1 cellular context compared by ENCODE assay signal in genomic region chr16:80265624-80266306, GRCh38.
A peak's percentile ranks its signal among the peaks of the same experiment; 100 is the strongest.
TF ChIP-seq lines count a peak whose summit lies in the region.

No MANE protein-coding gene starts in this region.

TF ChIP-seq in HepG2, 621 proteins besides CTCF, POLR2A, EP300 and RAD21 (continued from another document and continues in another):
- TF ChIP-seq, protein P1, sequence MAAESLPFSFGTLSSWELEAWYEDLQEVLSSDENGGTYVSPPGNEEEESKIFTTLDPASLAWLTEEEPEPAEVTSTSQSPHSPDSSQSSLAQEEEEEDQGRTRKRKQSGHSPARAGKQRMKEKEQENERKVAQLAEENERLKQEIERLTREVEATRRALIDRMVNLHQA (CRISPR knock-in tag; IDR thresholded peaks at IDR 0.05), result peak; percentile 84; the same call in 1 of the 2 replicates
- peak; percentile 86; the same call in 1 of the 2 replicates for TF ChIP-seq ZNF614 (CRISPR knock-in tag; IDR thresholded peaks at IDR 0.05; ENCODE audit: borderline replicate concordance)
- TF ChIP-seq DMTF1 (CRISPR knock-in tag; IDR thresholded peaks at IDR 0.05), result no peak
- TF ChIP-seq ZZZ3 (CRISPR knock-in tag; IDR thresholded peaks at IDR 0.05; ENCODE audit: borderline replicate concordance), result no peak
- TF ChIP-seq KLF11 (CRISPR knock-in tag; IDR thresholded peaks at IDR 0.05), result 0 out of 2 replicates have a peak, but pooled peaks have one; percentile 46
- peak; percentile 64 for TF ChIP-seq ELF1 (CRISPR knock-in tag; IDR thresholded peaks at IDR 0.05)
- no peak; the same call in 1 of the 2 replicates for TF ChIP-seq STAG1 (CRISPR knock-in tag; IDR thresholded peaks at IDR 0.05)
- TF ChIP-seq CEBPG (CRISPR knock-in tag; IDR thresholded peaks at IDR 0.05), result peak; percentile 85
- no peak for TF ChIP-seq ZNF333 (CRISPR knock-in tag; IDR thresholded peaks at IDR 0.05; ENCODE audit: borderline replicate concordance)
- peak; percentile 70; the same call in 1 of the 2 replicates for TF ChIP-seq ZNF564 (CRISPR knock-in tag; IDR thresholded peaks at IDR 0.05)
- TF ChIP-seq, protein P2, sequence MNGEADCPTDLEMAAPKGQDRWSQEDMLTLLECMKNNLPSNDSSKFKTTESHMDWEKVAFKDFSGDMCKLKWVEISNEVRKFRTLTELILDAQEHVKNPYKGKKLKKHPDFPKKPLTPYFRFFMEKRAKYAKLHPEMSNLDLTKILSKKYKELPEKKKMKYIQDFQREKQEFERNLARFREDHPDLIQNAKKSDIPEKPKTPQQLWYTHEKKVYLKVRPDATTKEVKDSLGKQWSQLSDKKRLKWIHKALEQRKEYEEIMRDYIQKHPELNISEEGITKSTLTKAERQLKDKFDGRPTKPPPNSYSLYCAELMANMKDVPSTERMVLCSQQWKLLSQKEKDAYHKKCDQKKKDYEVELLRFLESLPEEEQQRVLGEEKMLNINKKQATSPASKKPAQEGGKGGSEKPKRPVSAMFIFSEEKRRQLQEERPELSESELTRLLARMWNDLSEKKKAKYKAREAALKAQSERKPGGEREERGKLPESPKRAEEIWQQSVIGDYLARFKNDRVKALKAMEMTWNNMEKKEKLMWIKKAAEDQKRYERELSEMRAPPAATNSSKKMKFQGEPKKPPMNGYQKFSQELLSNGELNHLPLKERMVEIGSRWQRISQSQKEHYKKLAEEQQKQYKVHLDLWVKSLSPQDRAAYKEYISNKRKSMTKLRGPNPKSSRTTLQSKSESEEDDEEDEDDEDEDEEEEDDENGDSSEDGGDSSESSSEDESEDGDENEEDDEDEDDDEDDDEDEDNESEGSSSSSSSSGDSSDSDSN (CRISPR knock-in tag; IDR thresholded peaks at IDR 0.05), result no peak
- TF ChIP-seq RFXAP (CRISPR knock-in tag; IDR thresholded peaks at IDR 0.05; ENCODE audit: borderline replicate concordance), result peak; percentile 71; the same call in 1 of the 2 replicates
- TF ChIP-seq CREB1 (IDR thresholded peaks at IDR 0.05), result peak; percentile 63
- peak; percentile 88 for TF ChIP-seq CREB1 (CRISPR knock-in tag; IDR thresholded peaks at IDR 0.05)
- peak; percentile 87; the same call in 1 of the 2 replicates for TF ChIP-seq FUBP1 (CRISPR knock-in tag; IDR thresholded peaks at IDR 0.05; ENCODE audit: borderline replicate concordance)
- no peak for TF ChIP-seq ZNF772 (CRISPR knock-in tag; IDR thresholded peaks at IDR 0.05)
- TF ChIP-seq RBM39 (IDR thresholded peaks at IDR 0.05; ENCODE audit: low read depth, low read length, poor library complexity, severe bottlenecking), result no peak
- TF ChIP-seq ZNF737 (CRISPR knock-in tag; IDR thresholded peaks at IDR 0.05; ENCODE audit: borderline replicate concordance), result no peak
- TF ChIP-seq U2AF1 (optimal IDR thresholded peaks at IDR 0.05; ENCODE audit: low read depth, low read length), result no peak
- TF ChIP-seq FOXJ3 (CRISPR knock-in tag; IDR thresholded peaks at IDR 0.05; ENCODE audit: borderline replicate concordance), result peak; percentile 97
- TF ChIP-seq, protein P3, sequence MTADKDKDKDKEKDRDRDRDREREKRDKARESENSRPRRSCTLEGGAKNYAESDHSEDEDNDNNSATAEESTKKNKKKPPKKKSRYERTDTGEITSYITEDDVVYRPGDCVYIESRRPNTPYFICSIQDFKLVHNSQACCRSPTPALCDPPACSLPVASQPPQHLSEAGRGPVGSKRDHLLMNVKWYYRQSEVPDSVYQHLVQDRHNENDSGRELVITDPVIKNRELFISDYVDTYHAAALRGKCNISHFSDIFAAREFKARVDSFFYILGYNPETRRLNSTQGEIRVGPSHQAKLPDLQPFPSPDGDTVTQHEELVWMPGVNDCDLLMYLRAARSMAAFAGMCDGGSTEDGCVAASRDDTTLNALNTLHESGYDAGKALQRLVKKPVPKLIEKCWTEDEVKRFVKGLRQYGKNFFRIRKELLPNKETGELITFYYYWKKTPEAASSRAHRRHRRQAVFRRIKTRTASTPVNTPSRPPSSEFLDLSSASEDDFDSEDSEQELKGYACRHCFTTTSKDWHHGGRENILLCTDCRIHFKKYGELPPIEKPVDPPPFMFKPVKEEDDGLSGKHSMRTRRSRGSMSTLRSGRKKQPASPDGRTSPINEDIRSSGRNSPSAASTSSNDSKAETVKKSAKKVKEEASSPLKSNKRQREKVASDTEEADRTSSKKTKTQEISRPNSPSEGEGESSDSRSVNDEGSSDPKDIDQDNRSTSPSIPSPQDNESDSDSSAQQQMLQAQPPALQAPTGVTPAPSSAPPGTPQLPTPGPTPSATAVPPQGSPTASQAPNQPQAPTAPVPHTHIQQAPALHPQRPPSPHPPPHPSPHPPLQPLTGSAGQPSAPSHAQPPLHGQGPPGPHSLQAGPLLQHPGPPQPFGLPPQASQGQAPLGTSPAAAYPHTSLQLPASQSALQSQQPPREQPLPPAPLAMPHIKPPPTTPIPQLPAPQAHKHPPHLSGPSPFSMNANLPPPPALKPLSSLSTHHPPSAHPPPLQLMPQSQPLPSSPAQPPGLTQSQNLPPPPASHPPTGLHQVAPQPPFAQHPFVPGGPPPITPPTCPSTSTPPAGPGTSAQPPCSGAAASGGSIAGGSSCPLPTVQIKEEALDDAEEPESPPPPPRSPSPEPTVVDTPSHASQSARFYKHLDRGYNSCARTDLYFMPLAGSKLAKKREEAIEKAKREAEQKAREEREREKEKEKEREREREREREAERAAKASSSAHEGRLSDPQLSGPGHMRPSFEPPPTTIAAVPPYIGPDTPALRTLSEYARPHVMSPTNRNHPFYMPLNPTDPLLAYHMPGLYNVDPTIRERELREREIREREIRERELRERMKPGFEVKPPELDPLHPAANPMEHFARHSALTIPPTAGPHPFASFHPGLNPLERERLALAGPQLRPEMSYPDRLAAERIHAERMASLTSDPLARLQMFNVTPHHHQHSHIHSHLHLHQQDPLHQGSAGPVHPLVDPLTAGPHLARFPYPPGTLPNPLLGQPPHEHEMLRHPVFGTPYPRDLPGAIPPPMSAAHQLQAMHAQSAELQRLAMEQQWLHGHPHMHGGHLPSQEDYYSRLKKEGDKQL (CRISPR knock-in tag; IDR thresholded peaks at IDR 0.05; ENCODE audit: low read depth), result peak; percentile 74
- 0 out of 2 replicates have a peak, but pooled peaks have one; percentile 52 for TF ChIP-seq GZF1 (CRISPR knock-in tag; IDR thresholded peaks at IDR 0.05)
- no peak; the same call in 1 of the 2 replicates for TF ChIP-seq POLR2AphosphoS5 (IDR thresholded peaks at IDR 0.05; ENCODE audit: low read depth, low read length)
- TF ChIP-seq, protein P4, sequence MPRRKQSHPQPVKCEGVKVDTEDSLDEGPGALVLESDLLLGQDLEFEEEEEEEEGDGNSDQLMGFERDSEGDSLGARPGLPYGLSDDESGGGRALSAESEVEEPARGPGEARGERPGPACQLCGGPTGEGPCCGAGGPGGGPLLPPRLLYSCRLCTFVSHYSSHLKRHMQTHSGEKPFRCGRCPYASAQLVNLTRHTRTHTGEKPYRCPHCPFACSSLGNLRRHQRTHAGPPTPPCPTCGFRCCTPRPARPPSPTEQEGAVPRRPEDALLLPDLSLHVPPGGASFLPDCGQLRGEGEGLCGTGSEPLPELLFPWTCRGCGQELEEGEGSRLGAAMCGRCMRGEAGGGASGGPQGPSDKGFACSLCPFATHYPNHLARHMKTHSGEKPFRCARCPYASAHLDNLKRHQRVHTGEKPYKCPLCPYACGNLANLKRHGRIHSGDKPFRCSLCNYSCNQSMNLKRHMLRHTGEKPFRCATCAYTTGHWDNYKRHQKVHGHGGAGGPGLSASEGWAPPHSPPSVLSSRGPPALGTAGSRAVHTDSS (CRISPR knock-in tag; conservative IDR thresholded peaks at IDR 0.05), result no peak
- TF ChIP-seq TARDBP (CRISPR knock-in tag; IDR thresholded peaks at IDR 0.05), result peak; percentile 88
- peak; percentile 68; the same call in 1 of the 2 replicates for TF ChIP-seq SIX1 (CRISPR knock-in tag; IDR thresholded peaks at IDR 0.05; ENCODE audit: borderline replicate concordance)
- no peak for TF ChIP-seq ZNF709 (CRISPR knock-in tag; IDR thresholded peaks at IDR 0.05)
- no peak for TF ChIP-seq ZNF770 (CRISPR knock-in tag; IDR thresholded peaks at IDR 0.05)
- TF ChIP-seq ZNF710 (CRISPR knock-in tag; IDR thresholded peaks at IDR 0.05; ENCODE audit: borderline replicate concordance), result peak; percentile 88
- no peak for TF ChIP-seq SRSF1 (optimal IDR thresholded peaks at IDR 0.05; ENCODE audit: low read depth, low read length)
- TF ChIP-seq, protein P5, sequence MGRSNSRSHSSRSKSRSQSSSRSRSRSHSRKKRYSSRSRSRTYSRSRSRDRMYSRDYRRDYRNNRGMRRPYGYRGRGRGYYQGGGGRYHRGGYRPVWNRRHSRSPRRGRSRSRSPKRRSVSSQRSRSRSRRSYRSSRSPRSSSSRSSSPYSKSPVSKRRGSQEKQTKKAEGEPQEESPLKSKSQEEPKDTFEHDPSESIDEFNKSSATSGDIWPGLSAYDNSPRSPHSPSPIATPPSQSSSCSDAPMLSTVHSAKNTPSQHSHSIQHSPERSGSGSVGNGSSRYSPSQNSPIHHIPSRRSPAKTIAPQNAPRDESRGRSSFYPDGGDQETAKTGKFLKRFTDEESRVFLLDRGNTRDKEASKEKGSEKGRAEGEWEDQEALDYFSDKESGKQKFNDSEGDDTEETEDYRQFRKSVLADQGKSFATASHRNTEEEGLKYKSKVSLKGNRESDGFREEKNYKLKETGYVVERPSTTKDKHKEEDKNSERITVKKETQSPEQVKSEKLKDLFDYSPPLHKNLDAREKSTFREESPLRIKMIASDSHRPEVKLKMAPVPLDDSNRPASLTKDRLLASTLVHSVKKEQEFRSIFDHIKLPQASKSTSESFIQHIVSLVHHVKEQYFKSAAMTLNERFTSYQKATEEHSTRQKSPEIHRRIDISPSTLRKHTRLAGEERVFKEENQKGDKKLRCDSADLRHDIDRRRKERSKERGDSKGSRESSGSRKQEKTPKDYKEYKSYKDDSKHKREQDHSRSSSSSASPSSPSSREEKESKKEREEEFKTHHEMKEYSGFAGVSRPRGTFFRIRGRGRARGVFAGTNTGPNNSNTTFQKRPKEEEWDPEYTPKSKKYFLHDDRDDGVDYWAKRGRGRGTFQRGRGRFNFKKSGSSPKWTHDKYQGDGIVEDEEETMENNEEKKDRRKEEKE (IDR thresholded peaks at IDR 0.05), result no peak
- TF ChIP-seq BHLHE40 (IDR thresholded peaks at IDR 0.05; ENCODE audit: low read length), result peak; percentile 86
- peak; percentile 63; the same call in 1 of the 2 replicates for TF ChIP-seq ZNF788 (CRISPR knock-in tag; IDR thresholded peaks at IDR 0.05; ENCODE audit: borderline replicate concordance)
- no peak for TF ChIP-seq NR0B2 (CRISPR knock-in tag; IDR thresholded peaks at IDR 0.05)
- TF ChIP-seq ZNF879 (CRISPR knock-in tag; IDR thresholded peaks at IDR 0.05), result no peak
- peak; percentile 93 for TF ChIP-seq HOXA3 (CRISPR knock-in tag; IDR thresholded peaks at IDR 0.05)
